ENCODE assay signal across 1 cellular context in the genomic region with DNA sequence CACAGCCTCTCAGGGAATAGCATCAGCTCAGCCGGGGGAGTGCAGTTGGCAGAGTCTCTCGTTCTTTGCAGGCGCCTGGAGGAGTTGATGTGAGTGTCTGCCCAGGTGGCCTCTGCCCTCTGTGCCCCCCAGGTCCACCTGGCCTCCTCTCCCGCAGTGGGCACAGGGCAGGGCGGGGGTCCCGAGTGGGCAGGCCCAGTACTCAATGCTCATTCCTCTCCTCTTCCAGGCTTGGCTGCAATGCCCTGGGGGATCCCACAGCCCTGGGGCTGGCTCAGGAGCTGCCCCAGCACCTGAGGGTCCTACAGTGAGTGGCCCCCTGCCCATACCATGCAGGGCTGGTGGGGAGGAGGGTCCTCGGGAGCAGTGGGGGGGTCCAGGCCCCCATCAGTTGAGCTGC.
TF ChIP-seq lines count a peak whose summit lies in the region.

No MANE protein-coding gene starts in this region.

TF ChIP-seq in GM12878, 131 proteins besides CTCF, POLR2A, EP300 and RAD21:
- TF ChIP-seq NFYA (IDR thresholded peaks at IDR 0.05; ENCODE audit: borderline replicate concordance, low read depth, low read length) (no peak), MTA3 (IDR thresholded peaks at IDR 0.05; ENCODE audit: borderline replicate concordance, low read length) (no peak), PML (IDR thresholded peaks at IDR 0.05; ENCODE audit: low read length) (no peak), CBX3 (IDR thresholded peaks at IDR 0.05; ENCODE audit: borderline replicate concordance, low read depth) (no peak), SREBF1 (IDR thresholded peaks at IDR 0.05; ENCODE audit: low read length) (no peak)
- TF ChIP-seq, protein P1, sequence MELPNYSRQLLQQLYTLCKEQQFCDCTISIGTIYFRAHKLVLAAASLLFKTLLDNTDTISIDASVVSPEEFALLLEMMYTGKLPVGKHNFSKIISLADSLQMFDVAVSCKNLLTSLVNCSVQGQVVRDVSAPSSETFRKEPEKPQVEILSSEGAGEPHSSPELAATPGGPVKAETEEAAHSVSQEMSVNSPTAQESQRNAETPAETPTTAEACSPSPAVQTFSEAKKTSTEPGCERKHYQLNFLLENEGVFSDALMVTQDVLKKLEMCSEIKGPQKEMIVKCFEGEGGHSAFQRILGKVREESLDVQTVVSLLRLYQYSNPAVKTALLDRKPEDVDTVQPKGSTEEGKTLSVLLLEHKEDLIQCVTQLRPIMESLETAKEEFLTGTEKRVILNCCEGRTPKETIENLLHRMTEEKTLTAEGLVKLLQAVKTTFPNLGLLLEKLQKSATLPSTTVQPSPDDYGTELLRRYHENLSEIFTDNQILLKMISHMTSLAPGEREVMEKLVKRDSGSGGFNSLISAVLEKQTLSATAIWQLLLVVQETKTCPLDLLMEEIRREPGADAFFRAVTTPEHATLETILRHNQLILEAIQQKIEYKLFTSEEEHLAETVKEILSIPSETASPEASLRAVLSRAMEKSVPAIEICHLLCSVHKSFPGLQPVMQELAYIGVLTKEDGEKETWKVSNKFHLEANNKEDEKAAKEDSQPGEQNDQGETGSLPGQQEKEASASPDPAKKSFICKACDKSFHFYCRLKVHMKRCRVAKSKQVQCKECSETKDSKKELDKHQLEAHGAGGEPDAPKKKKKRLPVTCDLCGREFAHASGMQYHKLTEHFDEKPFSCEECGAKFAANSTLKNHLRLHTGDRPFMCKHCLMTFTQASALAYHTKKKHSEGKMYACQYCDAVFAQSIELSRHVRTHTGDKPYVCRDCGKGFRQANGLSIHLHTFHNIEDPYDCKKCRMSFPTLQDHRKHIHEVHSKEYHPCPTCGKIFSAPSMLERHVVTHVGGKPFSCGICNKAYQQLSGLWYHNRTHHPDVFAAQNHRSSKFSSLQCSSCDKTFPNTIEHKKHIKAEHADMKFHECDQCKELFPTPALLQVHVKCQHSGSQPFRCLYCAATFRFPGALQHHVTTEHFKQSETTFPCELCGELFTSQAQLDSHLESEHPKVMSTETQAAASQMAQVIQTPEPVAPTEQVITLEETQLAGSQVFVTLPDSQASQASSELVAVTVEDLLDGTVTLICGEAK (IDR thresholded peaks at IDR 0.05; ENCODE audit: borderline replicate concordance): no peak
- TF ChIP-seq, protein P2, sequence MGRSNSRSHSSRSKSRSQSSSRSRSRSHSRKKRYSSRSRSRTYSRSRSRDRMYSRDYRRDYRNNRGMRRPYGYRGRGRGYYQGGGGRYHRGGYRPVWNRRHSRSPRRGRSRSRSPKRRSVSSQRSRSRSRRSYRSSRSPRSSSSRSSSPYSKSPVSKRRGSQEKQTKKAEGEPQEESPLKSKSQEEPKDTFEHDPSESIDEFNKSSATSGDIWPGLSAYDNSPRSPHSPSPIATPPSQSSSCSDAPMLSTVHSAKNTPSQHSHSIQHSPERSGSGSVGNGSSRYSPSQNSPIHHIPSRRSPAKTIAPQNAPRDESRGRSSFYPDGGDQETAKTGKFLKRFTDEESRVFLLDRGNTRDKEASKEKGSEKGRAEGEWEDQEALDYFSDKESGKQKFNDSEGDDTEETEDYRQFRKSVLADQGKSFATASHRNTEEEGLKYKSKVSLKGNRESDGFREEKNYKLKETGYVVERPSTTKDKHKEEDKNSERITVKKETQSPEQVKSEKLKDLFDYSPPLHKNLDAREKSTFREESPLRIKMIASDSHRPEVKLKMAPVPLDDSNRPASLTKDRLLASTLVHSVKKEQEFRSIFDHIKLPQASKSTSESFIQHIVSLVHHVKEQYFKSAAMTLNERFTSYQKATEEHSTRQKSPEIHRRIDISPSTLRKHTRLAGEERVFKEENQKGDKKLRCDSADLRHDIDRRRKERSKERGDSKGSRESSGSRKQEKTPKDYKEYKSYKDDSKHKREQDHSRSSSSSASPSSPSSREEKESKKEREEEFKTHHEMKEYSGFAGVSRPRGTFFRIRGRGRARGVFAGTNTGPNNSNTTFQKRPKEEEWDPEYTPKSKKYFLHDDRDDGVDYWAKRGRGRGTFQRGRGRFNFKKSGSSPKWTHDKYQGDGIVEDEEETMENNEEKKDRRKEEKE (IDR thresholded peaks at IDR 0.05): no peak
- TF ChIP-seq, protein P3, sequence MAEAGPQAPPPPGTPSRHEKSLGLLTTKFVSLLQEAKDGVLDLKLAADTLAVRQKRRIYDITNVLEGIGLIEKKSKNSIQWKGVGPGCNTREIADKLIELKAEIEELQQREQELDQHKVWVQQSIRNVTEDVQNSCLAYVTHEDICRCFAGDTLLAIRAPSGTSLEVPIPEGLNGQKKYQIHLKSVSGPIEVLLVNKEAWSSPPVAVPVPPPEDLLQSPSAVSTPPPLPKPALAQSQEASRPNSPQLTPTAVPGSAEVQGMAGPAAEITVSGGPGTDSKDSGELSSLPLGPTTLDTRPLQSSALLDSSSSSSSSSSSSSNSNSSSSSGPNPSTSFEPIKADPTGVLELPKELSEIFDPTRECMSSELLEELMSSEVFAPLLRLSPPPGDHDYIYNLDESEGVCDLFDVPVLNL (IDR thresholded peaks at IDR 0.05; ENCODE audit: low read depth, low read length): no peak
